16 cellular contexts compared by ENCODE assay signal in the genomic region with DNA sequence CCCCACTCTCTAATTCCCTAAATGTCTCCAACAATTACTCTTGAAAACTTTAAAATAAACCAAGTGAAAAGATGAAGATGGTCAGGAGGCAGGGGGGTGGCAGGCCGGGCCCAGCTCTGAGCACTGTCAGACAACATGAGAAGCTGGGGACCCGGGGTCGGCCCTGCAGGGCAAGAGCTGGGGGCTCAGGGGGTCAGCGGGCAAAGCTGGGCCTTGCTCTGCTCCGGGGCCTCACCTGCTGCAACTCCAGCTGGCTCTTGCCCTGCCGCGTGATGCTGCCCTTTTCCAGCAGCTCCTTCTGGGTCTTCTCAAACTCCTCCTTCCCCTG. TPM values are rescaled to one million over a fixed set of nuclear protein-coding genes. Genes with fewer than 3 reads are reported as not detected.
DNase-seq lines count a peak whose midpoint lies in the region; ATAC-seq and TF ChIP-seq lines count a peak whose summit lies in the region.
"Had no signal": no experiment of that assay in that cellular context is flagged by ENCODE, and none has a peak within 500 bp of the region (broad histone marks: within the 10 kb centered on the region; RNA-seq: fewer than 3 reads in every experiment).

No MANE protein-coding gene starts in this region.

- H3K9me2 ChIP-seq in Loucy (replicated peaks; ENCODE audit: low read depth, low read length) = no peaks in the 10 kb centered on the region

- no peak overlapping the region for H3K4me2 ChIP-seq in Loucy (ENCODE audit: low read depth, low read length, poor library complexity, severe bottlenecking)

- intact Hi-C loops in body of pancreas (cut with DNase I) (no loop called here), tibial artery (cut with DNase I; ENCODE audit: low total_unique reads) (no loop called here)

- TF ChIP-seq CTCF in Loucy (conservative IDR thresholded peaks at IDR 0.05; ENCODE audit: low read length) (no peak), body of pancreas (IDR thresholded peaks at IDR 0.05) (no peak), mesothelial cell of epicardium (IDR thresholded peaks at IDR 0.05; ENCODE audit: unreplicated experiment) (no peak), tibial artery (IDR thresholded peaks at IDR 0.05) (no peak)

- H3K9me3 ChIP-seq in Loucy (ENCODE audit: insufficient read depth, low read depth, low read length) = no peaks in the 10 kb centered on the region
- H3K9me3 ChIP-seq in body of pancreas = no peaks in the 10 kb centered on the region
- H3K9me3 ChIP-seq in tibial artery = no peaks in the 10 kb centered on the region

- H3K27me3 ChIP-seq in Loucy (ENCODE audit: insufficient read depth, low read length, poor library complexity, severe bottlenecking) (no peaks in the 10 kb centered on the region), body of pancreas (no peaks in the 10 kb centered on the region), tibial artery (no peaks in the 10 kb centered on the region)

- peak overlapping the region; percentile 85 for H3K27ac Mint-ChIP-seq in mesothelial cell of epicardium
- H3K27ac Mint-ChIP-seq in stimulated activated naive B cell treated with anti-CD40 and anti-IgM and Interleukin-4, amounts not matched to agents 10 μg/mL and 1 μg/mL and 100 μg/mL, for 72 hours = no peak overlapping the region
- H3K27ac Mint-ChIP-seq: activated naive CD4-positive, alpha-beta T cell treated with anti-CD3 and anti-CD28 coated beads, Interleukin-2, amount 50 U/mL, for 72 hours; immature natural killer cell had no signal

- H3K9ac ChIP-seq in Loucy (ENCODE audit: low read depth, low read length, poor library complexity, severe bottlenecking) = no peak overlapping the region

- H3K4me1 ChIP-seq in Loucy (ENCODE audit: insufficient read depth, low read length, poor library complexity, severe bottlenecking) (no peaks in the 10 kb centered on the region), body of pancreas (peaks cover 54% of the 10 kb centered on the region), tibial artery (peaks cover 0 to 50% (median 31%) of the 10 kb centered on the region in 4 donors)

- H3K27ac ChIP-seq in body of pancreas (peak overlapping the region in 3 of 4 donors; percentile 48 to 61 (median 53)), tibial artery (peak overlapping the region; percentile 44 to 61)

- no peak for ATAC-seq in body of pancreas
- ATAC-seq in stimulated activated naive B cell treated with anti-CD40 and anti-IgM and Interleukin-4, amounts not matched to agents 10 μg/mL and 1 μg/mL and 100 μg/mL, for 72 hours (replicated peaks) = no peak

- no peaks in the 10 kb centered on the region for H4K20me1 ChIP-seq in Loucy (ENCODE audit: insufficient read depth, low read length, poor library complexity, severe bottlenecking)

- H3K9me3 Mint-ChIP-seq in mesothelial cell of epicardium = no peaks in the 10 kb centered on the region
- H3K9me3 Mint-ChIP-seq in stimulated activated naive B cell treated with anti-CD40 and anti-IgM and Interleukin-4, amounts not matched to agents 10 μg/mL and 1 μg/mL and 100 μg/mL, for 72 hours = no peaks in the 10 kb centered on the region
- H3K9me3 Mint-ChIP-seq: activated naive CD4-positive, alpha-beta T cell treated with anti-CD3 and anti-CD28 coated beads, Interleukin-2, amount 50 U/mL, for 72 hours; central memory CD8-positive, alpha-beta T cell; immature natural killer cell had no signal

- H3K4me3 Mint-ChIP-seq in mesothelial cell of epicardium = no peak overlapping the region
- no peak overlapping the region for H3K4me3 Mint-ChIP-seq in stimulated activated naive B cell treated with anti-CD40 and anti-IgM and Interleukin-4, amounts not matched to agents 10 μg/mL and 1 μg/mL and 100 μg/mL, for 72 hours
- H3K4me3 Mint-ChIP-seq: central memory CD8-positive, alpha-beta T cell; immature natural killer cell had no signal

- no peaks in the 10 kb centered on the region for H3F3A ChIP-seq in Loucy (ENCODE audit: low read depth)

- peaks cover 11% of the 10 kb centered on the region for H3K4me1 Mint-ChIP-seq in mesothelial cell of epicardium
- peaks cover 5 to 11% of the 10 kb centered on the region in 2 donors for H3K4me1 Mint-ChIP-seq in stimulated activated naive B cell treated with anti-CD40 and anti-IgM and Interleukin-4, amounts not matched to agents 10 μg/mL and 1 μg/mL and 100 μg/mL, for 72 hours
- H3K4me1 Mint-ChIP-seq: CD14-positive monocyte had no signal

- H3K4me3 ChIP-seq in Loucy (ENCODE audit: low read length, poor library complexity, severe bottlenecking) (no peak overlapping the region), body of pancreas (no peak overlapping the region), tibial artery (no peak overlapping the region)

- TF ChIP-seq POLR2A in body of pancreas (IDR thresholded peaks at IDR 0.05) = no peak

- 38 to 39% methylated on average over 4 to 7 of the region's 7 CpGs for WGBS in body of pancreas, 2 donors

- no peaks in the 10 kb centered on the region for H3K27me3 Mint-ChIP-seq in mesothelial cell of epicardium (ENCODE audit: low read depth)
- H3K27me3 Mint-ChIP-seq in stimulated activated naive B cell treated with anti-CD40 and anti-IgM and Interleukin-4, amounts not matched to agents 10 μg/mL and 1 μg/mL and 100 μg/mL, for 72 hours = peaks cover 70 to 92% of the 10 kb centered on the region in 2 donors
- H3K27me3 Mint-ChIP-seq: central memory CD8-positive, alpha-beta T cell had no signal

- peak overlapping the region; percentile 36; the same call in 1 of the 2 replicates for H2AFZ ChIP-seq in Loucy (ENCODE audit: low read length)

- no peaks in the 10 kb centered on the region for H3K79me2 ChIP-seq in Loucy (ENCODE audit: insufficient read depth, low read length)

- H3K36me3 Mint-ChIP-seq in mesothelial cell of epicardium = peaks cover 16% of the 10 kb centered on the region
- H3K36me3 Mint-ChIP-seq in stimulated activated naive B cell treated with anti-CD40 and anti-IgM and Interleukin-4, amounts not matched to agents 10 μg/mL and 1 μg/mL and 100 μg/mL, for 72 hours = no peaks in the 10 kb centered on the region
- H3K36me3 Mint-ChIP-seq: activated naive CD4-positive, alpha-beta T cell treated with anti-CD3 and anti-CD28 coated beads, Interleukin-2, amount 50 U/mL, for 72 hours; CD14-positive monocyte; immature natural killer cell had no signal

- DNase-seq in body of pancreas (no peak), mesothelial cell of epicardium (ENCODE audit: low spot score in 2 of 2, unreplicated experiment in 2 of 2) (no peak), tibial artery (no peak), GF-D8 (lab: John Stamatoyannopoulos, UW) (no peak), NCI-H774 (lab: John Stamatoyannopoulos, UW) (no peak)
- DNase-seq in stimulated activated naive B cell treated with anti-CD40 and anti-IgM and Interleukin-4, amounts not matched to agents 10 μg/mL and 1 μg/mL and 100 μg/mL, for 72 hours = no peak
- DNase-seq: NCI-H1436 treated with DMSO at 0.1 percent for 48 hours had no signal

- H3K36me3 ChIP-seq in Loucy (ENCODE audit: insufficient read depth, low read length) (no peaks in the 10 kb centered on the region), body of pancreas (replicated peaks in 1 of 2; ENCODE audit: insufficient read depth in 1 of 2, low read depth in 2 of 2) (peaks cover 2 to 13% of the 10 kb centered on the region in 2 donors), tibial artery (peaks cover 49 to 84% (median 56%) of the 10 kb centered on the region in 3 donors)

RNA-seq across cellular contexts. Expression of gene CTRB1, which starts 14.8 kb away (rescaled TPM):
- total RNA-seq in body of pancreas (over 10,000 TPM; 14,932 to 20,352 TPM), mesothelial cell of epicardium (not detected in 3 replicates)
- total RNA-seq: activated naive CD4-positive, alpha-beta T cell treated with anti-CD3 and anti-CD28 coated beads, Interleukin-2, amount 50 U/mL, for 72 hours; endothelial cell of umbilical vein; SK-MEL-5; subcutaneous adipose tissue had no signal

RNA-seq across cellular contexts. Expression of gene BCAR1, which starts 17.8 kb away (rescaled TPM):
- total RNA-seq in body of pancreas = 10 to 100 TPM; 61.0 to 72.8 TPM
- total RNA-seq in mesothelial cell of epicardium = 87.3 to 95.9 TPM (median 95.1 TPM) in 3 replicates

RNA-seq across cellular contexts. Expression of gene CTRB2, which starts 26.6 kb away (rescaled TPM):
- total RNA-seq in body of pancreas (over 10,000 TPM; 18,538 to 32,261 TPM), mesothelial cell of epicardium (not detected in 3 replicates)
- total RNA-seq: activated naive CD4-positive, alpha-beta T cell treated with anti-CD3 and anti-CD28 coated beads, Interleukin-2, amount 50 U/mL, for 72 hours; endothelial cell of umbilical vein; omental fat pad; SK-MEL-5; subcutaneous adipose tissue had no signal

Comparison
In these comparisons a context has a peak if more than half of its experiments do, and no peak if none do; other contexts are left out.
1. RNA of gene CTRB1, which starts 14.8 kb away (total RNA-seq): 14,932 to 20,352 TPM in body of pancreas; not detected in mesothelial cell of epicardium; every median in the first group is over 1,000 times any median in the second.
2. RNA of gene CTRB2, which starts 26.6 kb away (total RNA-seq): 18,538 to 32,261 TPM in body of pancreas; not detected in mesothelial cell of epicardium; every median in the first group is over 1,000 times any median in the second.